ENCODE assay signal across 12 cellular contexts in genomic region chr13:108463365-108463764, GRCh38.
DNase-seq lines count a peak whose midpoint lies in the region; ATAC-seq and TF ChIP-seq lines count a peak whose summit lies in the region.
"Had no signal": no experiment of that assay in that cellular context is flagged by ENCODE, and none has a peak within 500 bp of the region (broad histone marks: within the 10 kb centered on the region; RNA-seq: fewer than 3 reads in every experiment).

No MANE protein-coding gene starts in this region.

- H3K27me3 Mint-ChIP-seq in activated CD4-positive, alpha-beta T cell treated with anti-CD3 and anti-CD28 coated beads for 36 hours: peaks cover 3% of the 10 kb centered on the region

- TF ChIP-seq EP300 in upper lobe of left lung (IDR thresholded peaks at IDR 0.05): no peak

- H3K9me3 Mint-ChIP-seq in activated CD4-positive, alpha-beta T cell treated with anti-CD3 and anti-CD28 coated beads for 36 hours (ENCODE audit: low read depth): peaks cover 1% of the 10 kb centered on the region

- H3K27ac ChIP-seq in upper lobe of left lung: no peak overlapping the region
- H3K27ac ChIP-seq: heart right ventricle, SK-N-MC had no signal

- H3K36me3 ChIP-seq in upper lobe of left lung: no peaks in the 10 kb centered on the region
- H3K36me3 ChIP-seq: heart right ventricle had no signal

- no peak overlapping the region for H3K27ac Mint-ChIP-seq in activated CD4-positive, alpha-beta T cell treated with anti-CD3 and anti-CD28 coated beads for 36 hours

- H3K36me3 Mint-ChIP-seq in activated CD4-positive, alpha-beta T cell treated with anti-CD3 and anti-CD28 coated beads for 36 hours (ENCODE audit: low read depth): no peaks in the 10 kb centered on the region

- H3K4me3 ChIP-seq in fibroblast of mammary gland (ENCODE audit: control insufficient read depth, low read depth, low read length) (no peak overlapping the region), upper lobe of left lung (no peak overlapping the region)
- H3K4me3 ChIP-seq: heart right ventricle, SK-N-MC had no signal

- DNase-seq in activated CD4-positive, alpha-beta T cell treated with anti-CD3 and anti-CD28 coated beads for 36 hours: no peak
- no peak for DNase-seq in activated CD4-positive, alpha-beta T cell treated with anti-CD3 and anti-CD28 coated beads for 1 hour
- DNase-seq in NCI-H226 (peak; percentile 90), fibroblast of mammary gland (ENCODE audit: low read depth) (peak; percentile 91), upper lobe of left lung (no peak), head of caudate nucleus (no peak), NCI-H774 (lab: John Stamatoyannopoulos, UW) (no peak)
- DNase-seq: AML-193, heart right ventricle, NCI-H1436 had no signal

- TF ChIP-seq CTCF in fibroblast of mammary gland (conservative IDR thresholded peaks at IDR 0.05; ENCODE audit: control insufficient read depth, insufficient read depth, low read depth, low read length) (no peak), upper lobe of left lung (IDR thresholded peaks at IDR 0.05) (no peak)

- WGBS in upper lobe of left lung, 2 donors: 56 to 69% methylated on average over 3 of the region's 3 CpGs

- no peaks in the 10 kb centered on the region for H3K9me3 ChIP-seq in upper lobe of left lung
- H3K9me3 ChIP-seq: heart right ventricle had no signal

- CTCF ChIA-PET in activated CD4-positive, alpha-beta T cell treated with anti-CD3 and anti-CD28 coated beads for 36 hours (lab: Charles Lee): no interaction called here

- no peak for TF ChIP-seq POLR2A in upper lobe of left lung (IDR thresholded peaks at IDR 0.05)

- peaks cover 3% of the 10 kb centered on the region for H3K4me1 Mint-ChIP-seq in activated CD4-positive, alpha-beta T cell treated with anti-CD3 and anti-CD28 coated beads for 36 hours

- intact Hi-C loops in activated CD4-positive, alpha-beta T cell treated with anti-CD3 and anti-CD28 coated beads for 36 hours (cut with DNase I, micrococcal nuclease): no loop called here
- intact Hi-C loops in head of caudate nucleus (cut with DNase I): no loop called here

- H3K27me3 ChIP-seq in upper lobe of left lung: no peaks in the 10 kb centered on the region
- H3K27me3 ChIP-seq: heart right ventricle had no signal

- POLR2A ChIA-PET in activated CD4-positive, alpha-beta T cell treated with anti-CD3 and anti-CD28 coated beads for 36 hours (lab: Charles Lee): interaction anchor here (0.6 kb wide), 1 partner anchor 132 kb away, joined by 3 read pairs; no protein-coding TSS in a partner anchor

- peak; percentile 80 for ATAC-seq in activated CD4-positive, alpha-beta T cell treated with anti-CD3 and anti-CD28 coated beads for 36 hours
- peak; percentile 55 to 73 for ATAC-seq in upper lobe of left lung (ENCODE audit: low FRiP score in 2 of 2)
- ATAC-seq in HG03378 (IDR thresholded peaks at IDR 0.05; ENCODE audit: unreplicated experiment): no peak

- no peak overlapping the region for H3K4me3 Mint-ChIP-seq in activated CD4-positive, alpha-beta T cell treated with anti-CD3 and anti-CD28 coated beads for 36 hours

- H3K4me1 ChIP-seq in upper lobe of left lung: no peaks in the 10 kb centered on the region
- H3K4me1 ChIP-seq: heart right ventricle had no signal

Comparison
In these comparisons a context has a peak if more than half of its experiments do, and no peak if none do; other contexts are left out.
1. DNase-seq: peak in NCI-H226 (single experiment) and fibroblast of mammary gland (single experiment); none in activated CD4-positive, alpha-beta T cell treated with anti-CD3 and anti-CD28 coated beads for 36 hours (single experiment), activated CD4-positive, alpha-beta T cell treated with anti-CD3 and anti-CD28 coated beads for 1 hour (single experiment), upper lobe of left lung (0 of 2), head of caudate nucleus (0 of 42) and NCI-H774 (single experiment).